Comparison of ENCODE assay signal across 8 cellular contexts in the genomic region with DNA sequence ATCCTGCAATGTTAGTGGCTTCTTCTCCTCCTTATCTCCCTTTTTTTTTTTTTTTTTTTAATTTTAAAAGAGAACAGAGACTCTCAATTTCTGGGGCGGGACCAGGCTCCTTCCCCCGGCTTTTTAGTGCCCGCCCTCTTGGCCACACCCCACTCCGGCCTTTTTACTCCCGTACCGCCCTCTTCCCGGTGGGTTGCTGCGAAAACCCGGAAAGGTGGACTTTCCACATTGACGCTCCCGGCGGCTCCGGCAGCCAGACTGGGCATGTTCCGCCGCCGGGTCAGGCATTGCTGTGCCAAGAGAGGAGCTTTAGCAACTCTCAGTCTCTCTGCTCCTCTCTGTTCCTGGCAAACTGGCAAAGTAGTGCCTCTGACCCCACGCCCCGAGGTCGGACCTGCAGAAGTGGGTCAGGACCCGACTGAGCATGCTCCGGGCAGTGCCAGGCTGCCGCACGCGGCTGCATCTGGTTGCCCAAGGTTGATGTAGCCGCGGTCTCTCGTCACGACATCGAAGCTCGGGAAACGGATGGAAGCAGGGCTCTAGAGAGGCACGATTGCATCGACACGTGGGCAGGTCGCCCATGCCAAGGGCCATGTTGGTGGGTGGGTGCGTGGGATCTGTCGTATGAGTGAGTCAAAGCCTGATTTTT. TPM values are rescaled to one million over a fixed set of nuclear protein-coding genes. Genes with fewer than 3 reads are reported as not detected.
DNase-seq lines count a peak whose midpoint lies in the region; ATAC-seq lines count a peak whose summit lies in the region.

No MANE protein-coding gene starts in this region.

- ATAC-seq in GM21515 (IDR thresholded peaks at IDR 0.05; ENCODE audit: unreplicated experiment) (peak; percentile 71), esophagus mucosa (peak; percentile 94)

- no peaks in the 10 kb centered on the region for H3K36me3 ChIP-seq in HUES48 (ENCODE audit: control insufficient read depth, insufficient read depth, low read length)

- H3K9me3 ChIP-seq in HUES48 (ENCODE audit: control insufficient read depth, insufficient read depth, low read length) = no peaks in the 10 kb centered on the region

- peaks cover 44% of the 10 kb centered on the region for H3K27me3 ChIP-seq in HUES48 (ENCODE audit: control insufficient read depth, insufficient read depth, low read length)

- peaks cover 6% of the 10 kb centered on the region; the same call in 1 of the 2 replicates for H3K4me1 ChIP-seq in HUES48 (ENCODE audit: control insufficient read depth, insufficient read depth, low read length)

- peak overlapping the region; percentile 80 for H3K4me3 ChIP-seq in HUES48 (ENCODE audit: low read depth, low read length)

- DNase-seq in Caki2 (ENCODE audit: low read depth) (peak; percentile 94), OCI-M2 (lab: John Stamatoyannopoulos, UW; ENCODE audit: unreplicated experiment) (peak; percentile 66), mucosa of gallbladder (ENCODE audit: low spot score) (peak; percentile 95)
- DNase-seq in activated T-cell treated with anti-CD3 and anti-CD28 coated beads, Interleukin-2, amount 50 U/mL, for 48 hours = peak; percentile 94
- peak; percentile 72 to 83 for DNase-seq in stimulated activated CD8-positive, alpha-beta memory T cell treated with anti-CD3 and anti-CD28 coated beads, Interleukin-2, amount 100 ng/mL, for 48 hours (ENCODE audit: low read depth in 2 of 2)

- H3K27ac ChIP-seq in HUES48 (ENCODE audit: low read depth, low read length) = no peak overlapping the region

- in situ Hi-C loops in Caki2 (cut with HindIII; ENCODE audit: low pct_unique_long_range_greater_than_20kb, low sequenced_read_pairs) = loop anchor here (25.0 kb wide), 1 partner anchor 215 kb away; no protein-coding TSS in a partner anchor

- H3K9ac ChIP-seq in HUES48 (ENCODE audit: low read depth, low read length) = peak overlapping the region; percentile 23; the same call in 1 of the 2 replicates

RNA-seq across cellular contexts. Expression of gene MFAP3L, which starts 1.1 kb away (rescaled TPM):
- total RNA-seq in Caki2 (2014; rRNA removed; shearing (Covaris generic); ENCODE audit: low replicate concordance) = 1.9 TPM in 2 replicates
- 1.0 TPM for total RNA-seq in esophagus mucosa
- total RNA-seq in mucosa of gallbladder = 4.5 TPM
